Comparison of ENCODE assay signal across 8 cellular contexts in genomic region chr17:3892095-3892998, GRCh38. TPM values are rescaled to one million over a fixed set of nuclear protein-coding genes. Genes with fewer than 3 reads are reported as not detected.
A peak's percentile ranks its signal among the peaks of the same experiment; 100 is the strongest.
DNase-seq lines count a peak whose midpoint lies in the region; ATAC-seq, FAIRE-seq and TF ChIP-seq lines count a peak whose summit lies in the region.

No MANE protein-coding gene starts in this region.

- peak; percentile 22 to 54 for DNase-seq in SHP77 (lab: John Stamatoyannopoulos, UW)
- DNase-seq in SHP77 treated with DMSO at 0.1 percent for 48 hours (lab: John Stamatoyannopoulos, UW): no peak
- peak; percentile 78 for DNase-seq in RWPE2 (ENCODE audit: low spot score)
- DNase-seq in activated gamma-delta T cell treated with Interleukin-2 at 50 U/mL for 16 hours: peak; percentile 77
- peak; percentile 72 to 80 for DNase-seq in frontal cortex (ENCODE audit: low spot score in 2 of 2)
- peak; percentile 89 to 94 for DNase-seq in suprapubic skin (ENCODE audit: low spot score in 2 of 2)

- no peak for TF ChIP-seq POLR2A in suprapubic skin (IDR thresholded peaks at IDR 0.05)

- H3K4me3 ChIP-seq in RWPE2 (ENCODE audit: severe bottlenecking) (peak overlapping the region; percentile 69), neutrophil (ENCODE audit: low read depth in 1 of 2, low read length in 1 of 2) (peak overlapping the region; percentile 74 to 98), suprapubic skin (peak overlapping the region; percentile 76)

- H3K27ac ChIP-seq in RWPE2 (ENCODE audit: poor library complexity, severe bottlenecking) (peak overlapping the region; percentile 78), neutrophil (peak overlapping the region; percentile 87), suprapubic skin (peak overlapping the region; percentile 77)

- no peak for TF ChIP-seq EP300 in suprapubic skin (IDR thresholded peaks at IDR 0.05)

- H3K9me3 ChIP-seq in RWPE2 (ENCODE audit: severe bottlenecking) (no peaks in the 10 kb centered on the region), neutrophil (no peaks in the 10 kb centered on the region), suprapubic skin (no peaks in the 10 kb centered on the region)

- H3K36me3 ChIP-seq in RWPE2 (ENCODE audit: low read depth) (no peaks in the 10 kb centered on the region), neutrophil (peaks cover 22% of the 10 kb centered on the region), suprapubic skin (no peaks in the 10 kb centered on the region)

- H3K4me1 ChIP-seq in RWPE2 (ENCODE audit: insufficient read depth, poor library complexity, severe bottlenecking) (peaks cover 40% of the 10 kb centered on the region), neutrophil (ENCODE audit: control insufficient read depth in 1 of 2, insufficient read depth in 1 of 2, low read depth in 1 of 2, low read length in 1 of 2) (peaks cover 49 to 79% of the 10 kb centered on the region in 2 experiments), suprapubic skin (peaks cover 90% of the 10 kb centered on the region)

- no peak for FAIRE-seq in frontal cortex (lab: Jason Lieb, UNC)

- no peak for TF ChIP-seq CTCF in RWPE2 (IDR thresholded peaks at IDR 0.05; ENCODE audit: poor library complexity, severe bottlenecking)
- TF ChIP-seq CTCF in neutrophil (IDR thresholded peaks at IDR 0.05): no peak
- TF ChIP-seq CTCF in suprapubic skin (IDR thresholded peaks at IDR 0.05): no peak

- no peaks in the 10 kb centered on the region for H3K27me3 ChIP-seq in RWPE2 (ENCODE audit: insufficient read depth, poor library complexity, severe bottlenecking)
- H3K27me3 ChIP-seq in neutrophil: peaks cover 5% of the 10 kb centered on the region
- H3K27me3 ChIP-seq in suprapubic skin: no peaks in the 10 kb centered on the region

- ATAC-seq in HG03280 (IDR thresholded peaks at IDR 0.05; ENCODE audit: unreplicated experiment) (peak; percentile 13), RWPE2 (ENCODE audit: low read depth) (peak; percentile 7; the same call in 2 of the 3 replicates)

- WGBS in suprapubic skin: 0% methylated on average over 14 of the region's 96 CpGs

RNA-seq across cellular contexts. Expression of gene CAMKK1, which starts 0.5 kb away (rescaled TPM):
- total RNA-seq in frontal cortex (9.0 TPM), suprapubic skin (10 to 100 TPM; 10.8 to 17.3 (median 12.9) TPM)

RNA-seq across cellular contexts. Expression of gene P2RX1, which starts 23.9 kb away (rescaled TPM):
- total RNA-seq in frontal cortex (not detected), suprapubic skin (1 to 10 TPM in 2 of 4 donors, under 1 TPM in 2; 0.25 to 2.6 (median 1.2) TPM)

RNA-seq across cellular contexts. Expression of gene NCBP3, which starts 46.3 kb away (rescaled TPM):
- 20.8 TPM for total RNA-seq in frontal cortex
- total RNA-seq in suprapubic skin: 10 to 100 TPM; 15.4 to 41.8 (median 26.1) TPM
